In genomic region chr6:33579828-33580714, GRCh38 we compare ENCODE assay signal across 1 cellular context.
TF ChIP-seq lines count a peak whose summit lies in the region.

Gene BAK1, minus strand, starts transcription at chr6:33580276. Its CDS starts 2,672 bp downstream, at chr6:33577604.

TF ChIP-seq in HEK293, 187 proteins besides CTCF, POLR2A, EP300 and RAD21 (continued from another document and continues in another):
- TF ChIP-seq ZNF280D (tag by site-specific recombination; IDR thresholded peaks at IDR 0.05), result no peak
- TF ChIP-seq KLF17 (tag by site-specific recombination; IDR thresholded peaks at IDR 0.05), result peak; percentile 17; the same call in 1 of the 2 replicates
- TF ChIP-seq HOXC10 (CRISPR knock-in tag; IDR thresholded peaks at IDR 0.05), result no peak
- TF ChIP-seq ZNF792 (tag by site-specific recombination; IDR thresholded peaks at IDR 0.05), result no peak
- no peak for TF ChIP-seq ZNF707 (tag by site-specific recombination; IDR thresholded peaks at IDR 0.05)
- TF ChIP-seq TRIM28 (IDR thresholded peaks at IDR 0.05; ENCODE audit: borderline replicate concordance, low read length), result no peak
- no peak for TF ChIP-seq ZNF423 (tag by site-specific recombination; IDR thresholded peaks at IDR 0.05)
- TF ChIP-seq ZNF510 (tag by site-specific recombination; IDR thresholded peaks at IDR 0.05; ENCODE audit: insufficient replicate concordance), result no peak
- no peak for TF ChIP-seq ZFP41 (tag by site-specific recombination; IDR thresholded peaks at IDR 0.05; ENCODE audit: borderline replicate concordance)
- no peak for TF ChIP-seq PRDM1 (tag by site-specific recombination; IDR thresholded peaks at IDR 0.05)
- TF ChIP-seq ZNF830 (tag by site-specific recombination; IDR thresholded peaks at IDR 0.05; ENCODE audit: low read depth), result no peak
- no peak for TF ChIP-seq ZNF16 (tag by site-specific recombination; IDR thresholded peaks at IDR 0.05; ENCODE audit: low read depth)
- TF ChIP-seq MYNN (tag by site-specific recombination; IDR thresholded peaks at IDR 0.05; ENCODE audit: borderline replicate concordance), result no peak
- no peak for TF ChIP-seq ZNF341 (tag by site-specific recombination; IDR thresholded peaks at IDR 0.05; ENCODE audit: low read depth)
- TF ChIP-seq ZNF148 (tag by site-specific recombination; IDR thresholded peaks at IDR 0.05; ENCODE audit: borderline replicate concordance), result no peak
- TF ChIP-seq PRDM2 (tag by site-specific recombination; IDR thresholded peaks at IDR 0.05; ENCODE audit: borderline replicate concordance), result no peak
- TF ChIP-seq BCL11B (tag by site-specific recombination; IDR thresholded peaks at IDR 0.05; ENCODE audit: low read depth), result no peak
- no peak for TF ChIP-seq ZNF362 (tag by site-specific recombination; IDR thresholded peaks at IDR 0.05)
- no peak for TF ChIP-seq ZNF701 (tag by site-specific recombination; IDR thresholded peaks at IDR 0.05)
- TF ChIP-seq ZBTB26 (tag by site-specific recombination; optimal IDR thresholded peaks at IDR 0.05), result no peak
- TF ChIP-seq ZBTB1 (tag by site-specific recombination; IDR thresholded peaks at IDR 0.05), result no peak
- TF ChIP-seq ZNF184 (tag by site-specific recombination; IDR thresholded peaks at IDR 0.05), result no peak
- TF ChIP-seq ZNF214 (tag by site-specific recombination; IDR thresholded peaks at IDR 0.05; ENCODE audit: borderline replicate concordance), result no peak
- TF ChIP-seq ZBTB6 (tag by site-specific recombination; IDR thresholded peaks at IDR 0.05), result no peak
- TF ChIP-seq ZNF366 (tag by site-specific recombination; conservative IDR thresholded peaks at IDR 0.05), result peak; percentile 61; the same call in 1 of the 2 replicates
- TF ChIP-seq ZNF561 (tag by site-specific recombination; IDR thresholded peaks at IDR 0.05; ENCODE audit: borderline replicate concordance), result 0 out of 2 replicates have a peak, but pooled peaks have one; percentile 56
- no peak for TF ChIP-seq ZNF280C (tag by site-specific recombination; IDR thresholded peaks at IDR 0.05)
- TF ChIP-seq ZNF843 (tag by site-specific recombination; IDR thresholded peaks at IDR 0.05), result no peak
- peak; percentile 61 for TF ChIP-seq ZBTB8A (tag by site-specific recombination; IDR thresholded peaks at IDR 0.05)
- no peak for TF ChIP-seq ZSCAN4 (tag by site-specific recombination; IDR thresholded peaks at IDR 0.05)
- TF ChIP-seq ZNF24 (tag by site-specific recombination; IDR thresholded peaks at IDR 0.05), result no peak
- TF ChIP-seq BCL11A (tag by site-specific recombination; IDR thresholded peaks at IDR 0.05; ENCODE audit: low read depth), result no peak
- TF ChIP-seq PRDM6 (tag by site-specific recombination; IDR thresholded peaks at IDR 0.05), result no peak
